Comparison of ENCODE assay signal across 24 cellular contexts in the genomic region with DNA sequence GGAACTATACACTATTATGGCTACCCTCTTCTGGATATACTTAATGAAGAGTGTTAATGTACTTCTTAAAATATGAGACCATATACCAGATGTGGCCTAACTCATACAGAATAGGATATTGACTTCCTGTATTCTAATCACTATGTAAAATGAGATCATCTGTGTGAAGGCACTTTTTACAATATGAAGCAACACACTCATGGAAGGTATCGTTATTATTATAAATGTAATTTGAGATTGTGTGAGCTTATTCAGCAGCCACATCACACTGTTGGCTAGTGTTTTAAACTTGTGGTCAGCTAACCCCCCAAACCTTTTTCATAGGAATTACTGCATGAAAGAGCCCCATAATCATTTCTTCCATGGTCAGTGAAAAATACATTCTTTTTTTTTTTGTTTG.
"Had no signal": no experiment of that assay in that cellular context is flagged by ENCODE, and none has a peak within 500 bp of the region (broad histone marks: within the 10 kb centered on the region; RNA-seq: fewer than 3 reads in every experiment).

No MANE protein-coding gene starts in this region.

- H3K79me2 ChIP-seq: hepatocyte had no signal

- H3K27me3 ChIP-seq: hepatocyte, left lung, right lobe of liver, vagina had no signal

- H3K9me3 ChIP-seq: left lung, right lobe of liver, thoracic aorta, vagina had no signal

- H3K27ac ChIP-seq: hepatocyte, left lung, right lobe of liver, thoracic aorta, vagina had no signal

- H3K4me2 ChIP-seq: hepatocyte, smooth muscle cell had no signal

- H3K4me3 ChIP-seq: hepatocyte, left lung, lung, right lobe of liver, smooth muscle cell, thoracic aorta, vagina had no signal

- DNase-seq: activated CD8-positive, alpha-beta memory T cell treated with anti-CD3 and anti-CD28 coated beads for 24 hours; activated CD8-positive, alpha-beta memory T cell treated with anti-CD3 and anti-CD28 coated beads, Interleukin-2, amount 50 U/mL, for 4 hours; activated naive CD4-positive, alpha-beta T cell treated with anti-CD3 and anti-CD28 coated beads for 36 hours; activated naive CD8-positive, alpha-beta T cell treated with anti-CD3 and anti-CD28 coated beads, Interleukin-2, amount 10 ng/mL, durations not matched to agents 7 days and 5 days; activated T-cell treated with anti-CD3 and anti-CD28 coated beads, Interleukin-2, amount 50 U/mL, for 24 hours; amygdala; cortex of kidney; foreskin melanocyte; immature natural killer cell; kidney glomerular epithelial cell; left lung; naive thymus-derived CD4-positive, alpha-beta T cell; occipital lobe; posterior cingulate gyrus; right lobe of liver; stimulated activated CD4-positive, alpha-beta T cell treated with anti-CD3 and anti-CD28 coated beads, Interleukin-15, amount 100 ng/mL, for 24 hours; stimulated activated naive B cell treated with anti-CD40 and anti-IgM and Interleukin-4, amounts not matched to agents 10 μg/mL and 1 μg/mL and 100 μg/mL, for 72 hours; T-helper 9 cell had no signal

- H3K4me1 ChIP-seq: left lung, right lobe of liver, vagina had no signal

- ATAC-seq: left lung; naive thymus-derived CD4-positive, alpha-beta T cell; right lobe of liver; stimulated activated naive B cell treated with anti-CD40 and anti-IgM and Interleukin-4, amounts not matched to agents 10 μg/mL and 1 μg/mL and 100 μg/mL, for 72 hours; WTC11 had no signal

- H3K36me3 ChIP-seq: left lung, right lobe of liver, thoracic aorta, vagina had no signal

- H2AFZ ChIP-seq: hepatocyte had no signal
